In the genomic region with DNA sequence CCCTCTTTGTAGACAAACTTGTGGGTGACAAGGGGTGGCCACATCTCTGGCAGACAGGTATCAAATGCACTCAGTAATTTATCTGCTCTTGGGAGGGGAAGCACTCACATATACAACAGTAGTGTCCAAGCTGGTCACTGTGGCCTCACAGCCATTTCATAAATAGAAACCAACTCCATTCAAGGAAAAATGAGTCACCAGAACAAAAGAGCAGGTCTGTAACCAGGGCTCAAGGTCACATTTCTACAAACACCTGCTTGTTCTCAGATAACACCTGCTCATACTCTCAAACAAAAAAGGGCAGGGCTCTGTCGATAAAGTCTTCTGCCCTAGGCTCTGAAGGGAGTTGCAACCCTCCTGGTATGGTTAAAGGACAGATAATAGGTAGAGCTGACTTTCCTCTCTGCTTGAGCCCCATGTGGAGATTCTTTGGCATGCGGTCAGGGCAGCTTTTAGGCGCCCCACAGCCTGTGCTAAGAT, we compare ENCODE assay signal across 16 cellular contexts.
DNase-seq lines count a peak whose midpoint lies in the region; ATAC-seq, FAIRE-seq and TF ChIP-seq lines count a peak whose summit lies in the region.
"Had no signal": no experiment of that assay in that cellular context is flagged by ENCODE, and none has a peak within 500 bp of the region (broad histone marks: within the 10 kb centered on the region; RNA-seq: fewer than 3 reads in every experiment).

No MANE protein-coding gene starts in this region.

- H3K27ac ChIP-seq in small intestine (ENCODE audit: low read depth in 1 of 2, low read length in 1 of 2) (peak overlapping the region; percentile 75 to 89), neural progenitor cell (no peak overlapping the region)
- H3K27ac ChIP-seq: coronary artery, thyroid gland had no signal

- ATAC-seq in left ventricle myocardium superior (peak; percentile 95), esophagus mucosa (no peak)
- ATAC-seq in activated CD8-positive, alpha-beta T cell treated with anti-CD3 and anti-CD28 coated beads for 36 hours: no peak
- ATAC-seq: activated T-cell treated with anti-CD3 and anti-CD28 coated beads, Interleukin-2, amount 50 U/mL, for 72 hours; PC-3; T-cell had no signal

- H3K4me3 ChIP-seq in small intestine (ENCODE audit: low read depth in 1 of 2, low read length in 2 of 2): no peak overlapping the region
- H3K4me3 ChIP-seq in neural progenitor cell: no peak overlapping the region
- H3K4me3 ChIP-seq: coronary artery, thyroid gland had no signal

- H3K4me1 Mint-ChIP-seq in activated CD8-positive, alpha-beta T cell treated with anti-CD3 and anti-CD28 coated beads for 36 hours (ENCODE audit: low read depth): no peaks in the 10 kb centered on the region
- peaks cover 4% of the 10 kb centered on the region for H3K4me1 Mint-ChIP-seq in neural progenitor cell
- H3K4me1 Mint-ChIP-seq: memory B cell, T-cell had no signal

- H3K36me3 ChIP-seq in small intestine (ENCODE audit: control insufficient read depth in 2 of 2, insufficient read depth in 2 of 2, low read length in 2 of 2) (no peaks in the 10 kb centered on the region), neural progenitor cell (no peaks in the 10 kb centered on the region)
- H3K36me3 ChIP-seq: thyroid gland had no signal

- DNase-seq in NCI-H2107 treated with DMSO at 0.1 percent for 48 hours (lab: John Stamatoyannopoulos, UW; ENCODE audit: unreplicated experiment) (peak; percentile 39), NCI-H2107 (lab: John Stamatoyannopoulos, UW) (no peak), NCI-H526 (lab: John Stamatoyannopoulos, UW) (peak; percentile 53 to 69), left ventricle myocardium superior (no peak), small intestine (peak; percentile 97), neural progenitor cell (ENCODE audit: low spot score) (no peak)
- no peak for DNase-seq in activated CD8-positive, alpha-beta T cell treated with anti-CD3 and anti-CD28 coated beads for 36 hours
- DNase-seq: activated T-cell treated with anti-CD3 and anti-CD28 coated beads, Interleukin-2, amount 50 U/mL, for 72 hours; amniotic stem cell; IMR-90; PC-3; T-cell; thyroid gland had no signal

- CTCF ChIA-PET in activated CD8-positive, alpha-beta T cell treated with anti-CD3 and anti-CD28 coated beads for 36 hours (lab: Charles Lee): interaction anchor here (1.1 kb wide), 1 partner anchor 12 kb away, joined by 3 read pairs; no protein-coding TSS in a partner anchor

- H3K4me3 Mint-ChIP-seq in activated CD8-positive, alpha-beta T cell treated with anti-CD3 and anti-CD28 coated beads for 36 hours: no peak overlapping the region
- no peak overlapping the region for H3K4me3 Mint-ChIP-seq in neural progenitor cell
- H3K4me3 Mint-ChIP-seq: activated T-cell treated with anti-CD3 and anti-CD28 coated beads, Interleukin-2, amount 50 U/mL, for 72 hours; memory B cell; T-cell had no signal

- intact Hi-C loops in left ventricle myocardium superior (cut with micrococcal nuclease): no loop called here
- intact Hi-C loops in activated CD8-positive, alpha-beta T cell treated with anti-CD3 and anti-CD28 coated beads for 36 hours (cut with micrococcal nuclease): no loop called here

- WGBS in small intestine, 3 donors: 16 to 59% (median 20%) methylated on average over 3 of the region's 3 CpGs

- H3K4me1 ChIP-seq in small intestine (ENCODE audit: control insufficient read depth in 2 of 2, insufficient read depth in 1 of 2, low read depth in 1 of 2, low read length in 1 of 2) (peaks cover 0 to 3% of the 10 kb centered on the region in 2 donors), neural progenitor cell (no peaks in the 10 kb centered on the region)

- no peak for TF ChIP-seq CTCF in activated CD8-positive, alpha-beta T cell treated with anti-CD3 and anti-CD28 coated beads for 36 hours (IDR thresholded peaks at IDR 0.05)
- no peak for TF ChIP-seq CTCF in neural progenitor cell (IDR thresholded peaks at IDR 0.05)

- H3K27me3 ChIP-seq in small intestine (ENCODE audit: control insufficient read depth in 2 of 2, insufficient read depth in 2 of 2, low read length in 2 of 2) (no peaks in the 10 kb centered on the region), neural progenitor cell (no peaks in the 10 kb centered on the region)
- H3K27me3 ChIP-seq: thyroid gland had no signal

- H3K79me2 ChIP-seq in neural progenitor cell (ENCODE audit: low read depth): no peaks in the 10 kb centered on the region

- no peak overlapping the region for H3K9ac ChIP-seq in neural progenitor cell

- no peaks in the 10 kb centered on the region for H3K9me3 Mint-ChIP-seq in activated CD8-positive, alpha-beta T cell treated with anti-CD3 and anti-CD28 coated beads for 36 hours
- no peaks in the 10 kb centered on the region for H3K9me3 Mint-ChIP-seq in neural progenitor cell
- H3K9me3 Mint-ChIP-seq: activated T-cell treated with anti-CD3 and anti-CD28 coated beads, Interleukin-2, amount 50 U/mL, for 72 hours; memory B cell had no signal

- no peaks in the 10 kb centered on the region for H4K20me1 ChIP-seq in neural progenitor cell (ENCODE audit: low read depth)

- no peak for FAIRE-seq in small intestine (lab: Jason Lieb, UNC)

- no peak overlapping the region for H3K27ac Mint-ChIP-seq in activated CD8-positive, alpha-beta T cell treated with anti-CD3 and anti-CD28 coated beads for 36 hours
- no peak overlapping the region for H3K27ac Mint-ChIP-seq in neural progenitor cell
- H3K27ac Mint-ChIP-seq: activated T-cell treated with anti-CD3 and anti-CD28 coated beads, Interleukin-2, amount 50 U/mL, for 72 hours; memory B cell; T-cell had no signal

- no peak overlapping the region for H2AFZ ChIP-seq in neural progenitor cell (replicated peaks)

- POLR2A ChIA-PET in activated CD8-positive, alpha-beta T cell treated with anti-CD3 and anti-CD28 coated beads for 36 hours (lab: Charles Lee): no interaction called here

- no peak overlapping the region for H3K4me2 ChIP-seq in neural progenitor cell

- H3F3A ChIP-seq in neural progenitor cell (ENCODE audit: low read depth): no peaks in the 10 kb centered on the region

- H3K9me3 ChIP-seq in small intestine (ENCODE audit: control insufficient read depth, low read depth) (no peaks in the 10 kb centered on the region), neural progenitor cell (ENCODE audit: low read depth) (no peaks in the 10 kb centered on the region)
- H3K9me3 ChIP-seq: thyroid gland had no signal

- H3K27me3 Mint-ChIP-seq in activated CD8-positive, alpha-beta T cell treated with anti-CD3 and anti-CD28 coated beads for 36 hours: no peaks in the 10 kb centered on the region
- H3K27me3 Mint-ChIP-seq in neural progenitor cell (ENCODE audit: insufficient read depth, low read depth): peaks cover 3% of the 10 kb centered on the region
- H3K27me3 Mint-ChIP-seq: memory B cell had no signal

- no peaks in the 10 kb centered on the region for H3K36me3 Mint-ChIP-seq in activated CD8-positive, alpha-beta T cell treated with anti-CD3 and anti-CD28 coated beads for 36 hours (ENCODE audit: low read depth)
- no peaks in the 10 kb centered on the region for H3K36me3 Mint-ChIP-seq in neural progenitor cell
- H3K36me3 Mint-ChIP-seq: memory B cell, T-cell had no signal

Comparison
In these comparisons a context has a peak if more than half of its experiments do, and no peak if none do; other contexts are left out.
1. DNase-seq: peak in NCI-H2107 treated with DMSO at 0.1 percent for 48 hours (single experiment), NCI-H526 (2 of 2) and small intestine (single experiment); none in NCI-H2107 (single experiment), left ventricle myocardium superior (single experiment), activated CD8-positive, alpha-beta T cell treated with anti-CD3 and anti-CD28 coated beads for 36 hours (single experiment) and neural progenitor cell (single experiment).